17 cellular contexts compared by ENCODE assay signal in genomic region chr9:3810231-3810630, GRCh38.
"Had no signal": no experiment of that assay in that cellular context is flagged by ENCODE, and none has a peak within 500 bp of the region (broad histone marks: within the 10 kb centered on the region; RNA-seq: fewer than 3 reads in every experiment).

No MANE protein-coding gene starts in this region.

- H3K36me3 Mint-ChIP-seq: activated naive CD4-positive, alpha-beta T cell treated with anti-CD3 and anti-CD28 coated beads, Interleukin-2, amount 50 U/mL, for 72 hours had no signal

- H3K36me3 ChIP-seq: right atrium auricular region, upper lobe of left lung had no signal

- H3K4me3 ChIP-seq: dorsolateral prefrontal cortex, hepatocyte, right atrium auricular region, skin epidermis, upper lobe of left lung had no signal

- H3K4me2 ChIP-seq: hepatocyte had no signal

- H3K9me3 ChIP-seq: upper lobe of left lung had no signal

- ATAC-seq: activated CD8-positive, alpha-beta T cell treated with anti-CD3 and anti-CD28 coated beads, Interleukin-2, amount 10 ng/mL, durations not matched to agents 7 days and 5 days had no signal

- H3K27ac ChIP-seq: dorsolateral prefrontal cortex, hepatocyte, right atrium auricular region, skin epidermis, upper lobe of left lung had no signal

- H3K4me3 Mint-ChIP-seq: activated B cell treated with CpG ODN at 0.5 μM for 24 hours; activated CD8-positive, alpha-beta T cell treated with anti-CD3 and anti-CD28 coated beads, Interleukin-2, amount 10 ng/mL, durations not matched to agents 7 days and 5 days; nephron progenitor cell; stimulated activated naive CD8-positive, alpha-beta T cell treated with anti-CD3 and anti-CD28 coated beads, Interleukin-15, amount 100 ng/mL, for 72 hours had no signal

- DNase-seq: activated B cell treated with CpG ODN at 0.5 μM for 24 hours; activated CD4-positive, alpha-beta T cell treated with anti-CD3 and anti-CD28 coated beads for 48 hours; activated CD8-positive, alpha-beta memory T cell treated with anti-CD3 and anti-CD28 coated beads, Interleukin-2, amount 50 U/mL, for 4 hours; activated CD8-positive, alpha-beta T cell treated with anti-CD3 and anti-CD28 coated beads, Interleukin-2, amount 10 ng/mL, durations not matched to agents 7 days and 5 days; activated effector memory CD4-positive, alpha-beta T cell treated with anti-CD3 and anti-CD28 coated beads, Interleukin-2, amount 50 U/mL, for 16 hours; activated T-cell treated with anti-CD3 and anti-CD28 coated beads, Interleukin-2, amount 50 U/mL, for 48 hours; dorsolateral prefrontal cortex; nephron progenitor cell; occipital lobe; stimulated activated CD4-positive, alpha-beta T cell treated with anti-CD3 and anti-CD28 coated beads, Interleukin-15, amount 100 ng/mL, for 24 hours; stimulated activated CD4-positive, alpha-beta T cell treated with anti-CD3 and anti-CD28 coated beads, Interleukin-4, amount 100 ng/mL, for 4 hours; stimulated activated naive CD8-positive, alpha-beta T cell treated with anti-CD3 and anti-CD28 coated beads, Interleukin-15, amount 100 ng/mL, for 72 hours; upper lobe of left lung had no signal

- H3K4me1 Mint-ChIP-seq: activated B cell treated with CpG ODN at 0.5 μM for 24 hours; stimulated activated naive CD8-positive, alpha-beta T cell treated with anti-CD3 and anti-CD28 coated beads, Interleukin-15, amount 100 ng/mL, for 72 hours had no signal

- H3K4me1 ChIP-seq: right atrium auricular region, upper lobe of left lung had no signal

- H3K27ac Mint-ChIP-seq: activated B cell treated with CpG ODN at 0.5 μM for 24 hours; activated CD8-positive, alpha-beta T cell treated with anti-CD3 and anti-CD28 coated beads, Interleukin-2, amount 10 ng/mL, durations not matched to agents 7 days and 5 days; activated naive CD4-positive, alpha-beta T cell treated with anti-CD3 and anti-CD28 coated beads, Interleukin-2, amount 50 U/mL, for 72 hours; stimulated activated naive CD8-positive, alpha-beta T cell treated with anti-CD3 and anti-CD28 coated beads, Interleukin-15, amount 100 ng/mL, for 72 hours had no signal

- H3K27me3 ChIP-seq: dorsolateral prefrontal cortex, hepatocyte, right atrium auricular region, upper lobe of left lung had no signal
